Comparison of ENCODE assay signal across 19 cellular contexts in genomic region chr15:85031944-85032587, GRCh38. TPM values are rescaled to one million over a fixed set of nuclear protein-coding genes. Genes with fewer than 3 reads are reported as not detected.
DNase-seq lines count a peak whose midpoint lies in the region; ATAC-seq and TF ChIP-seq lines count a peak whose summit lies in the region.
"Had no signal": no experiment of that assay in that cellular context is flagged by ENCODE, and none has a peak within 500 bp of the region (broad histone marks: within the 10 kb centered on the region; RNA-seq: fewer than 3 reads in every experiment).

No MANE protein-coding gene starts in this region.

- H4K20me1 ChIP-seq in Loucy (ENCODE audit: insufficient read depth, low read length, poor library complexity, severe bottlenecking) (peaks cover 2% of the 10 kb centered on the region), hepatocyte (ENCODE audit: insufficient read depth, poor library complexity, severe bottlenecking) (no peaks in the 10 kb centered on the region)

- peak overlapping the region; percentile 15 for H3K4me2 ChIP-seq in Loucy (ENCODE audit: low read depth, low read length, poor library complexity, severe bottlenecking)
- H3K4me2 ChIP-seq in hepatocyte: peak overlapping the region; percentile 48

- 71% methylated on average over 2 of the region's 2 CpGs for WGBS in hepatocyte (ENCODE audit: low lambda C conversion rate, missing lambda C conversion rate)

- peak overlapping the region; percentile 62 for H3K27ac ChIP-seq in CD4-positive, CD25-positive, alpha-beta regulatory T cell (ENCODE audit: insufficient read depth, low read length, poor library complexity, severe bottlenecking)
- H3K27ac ChIP-seq in hepatocyte: peak overlapping the region; percentile 85

- H3K27me3 ChIP-seq in CD4-positive, CD25-positive, alpha-beta regulatory T cell (ENCODE audit: control insufficient read depth, insufficient read depth, low read length): no peaks in the 10 kb centered on the region
- H3K27me3 ChIP-seq in Loucy (ENCODE audit: insufficient read depth, low read length, poor library complexity, severe bottlenecking): no peaks in the 10 kb centered on the region
- H3K27me3 ChIP-seq in hepatocyte: no peaks in the 10 kb centered on the region

- peak overlapping the region; percentile 89 to 99 (median 95) for H3K27ac Mint-ChIP-seq in CD4-positive, CD25-positive, alpha-beta regulatory T cell
- peak overlapping the region in 9 of 10 donors; percentile 30 to 87 (median 77) for H3K27ac Mint-ChIP-seq in naive thymus-derived CD8-positive, alpha-beta T cell
- H3K27ac Mint-ChIP-seq: activated CD8-positive, alpha-beta memory T cell treated with anti-CD3 and anti-CD28 coated beads, Interleukin-2, amount 10 ng/mL, durations not matched to agents 7 days and 5 days; T-helper 1 cell treated with Interleukin-12 subunit alpha and Interleukin-12 subunit beta and Interleukin-4 antibody, amounts not matched to agents 30 μg/mL and 1 μg/mL, for 36 hours had no signal

- H2AFZ ChIP-seq in Loucy (ENCODE audit: low read length) (no peak overlapping the region), hepatocyte (no peak overlapping the region)

- peak overlapping the region; percentile 58 to 88 (median 81) for H3K4me3 Mint-ChIP-seq in CD4-positive, CD25-positive, alpha-beta regulatory T cell
- H3K4me3 Mint-ChIP-seq in naive thymus-derived CD8-positive, alpha-beta T cell: peak overlapping the region in 8 of 10 donors; percentile 34 to 67 (median 49)
- H3K4me3 Mint-ChIP-seq: activated CD8-positive, alpha-beta memory T cell treated with anti-CD3 and anti-CD28 coated beads, Interleukin-2, amount 10 ng/mL, durations not matched to agents 7 days and 5 days; T-helper 1 cell treated with Interleukin-12 subunit alpha and Interleukin-12 subunit beta and Interleukin-4 antibody, amounts not matched to agents 30 μg/mL and 1 μg/mL, for 36 hours had no signal

- TF ChIP-seq CTCF in Loucy (conservative IDR thresholded peaks at IDR 0.05; ENCODE audit: low read length): no peak
- TF ChIP-seq CTCF in hepatocyte (IDR thresholded peaks at IDR 0.05; ENCODE audit: poor library complexity): no peak

- H3K4me1 ChIP-seq in CD4-positive, CD25-positive, alpha-beta regulatory T cell (ENCODE audit: control insufficient read depth, insufficient read depth, low read length, poor library complexity, severe bottlenecking): peaks cover 53% of the 10 kb centered on the region
- H3K4me1 ChIP-seq in Loucy (ENCODE audit: insufficient read depth, low read length, poor library complexity, severe bottlenecking) (peaks cover 55% of the 10 kb centered on the region), hepatocyte (ENCODE audit: insufficient read depth) (peaks cover 64% of the 10 kb centered on the region)

- H3K9me2 ChIP-seq in Loucy (replicated peaks; ENCODE audit: low read depth, low read length) (no peaks in the 10 kb centered on the region), hepatocyte (replicated peaks; ENCODE audit: insufficient read depth) (no peaks in the 10 kb centered on the region)

- peak in 2 of 3 donors; percentile 38 to 61 for DNase-seq in CD4-positive, CD25-positive, alpha-beta regulatory T cell
- no peak for DNase-seq in hepatocyte (ENCODE audit: low spot score)
- no peak for DNase-seq in naive thymus-derived CD8-positive, alpha-beta T cell
- no peak for DNase-seq in AG08395 (ENCODE audit: low spot score)
- DNase-seq in NCI-H2171 (lab: John Stamatoyannopoulos, UW): no peak
- DNase-seq: activated CD8-positive, alpha-beta memory T cell treated with anti-CD3 and anti-CD28 coated beads, Interleukin-2, amount 10 ng/mL, durations not matched to agents 7 days and 5 days; activated gamma-delta T cell treated with Interleukin-2 at 50 U/mL for 16 hours; erythroblast; NCI-H187 treated with DMSO at 0.1 percent for 48 hours; NCI-H526; SHP77 treated with DMSO at 0.1 percent for 48 hours; stimulated activated CD4-positive, alpha-beta T cell treated with anti-CD3 and anti-CD28 coated beads, Interleukin-2, amount 100 ng/mL, for 24 hours had no signal

- H3K9me3 ChIP-seq in CD4-positive, CD25-positive, alpha-beta regulatory T cell (ENCODE audit: control insufficient read depth in 2 of 2, low read length in 2 of 2): no peaks in the 10 kb centered on the region
- no peaks in the 10 kb centered on the region for H3K9me3 ChIP-seq in Loucy (ENCODE audit: insufficient read depth, low read depth, low read length)
- no peaks in the 10 kb centered on the region for H3K9me3 ChIP-seq in hepatocyte (ENCODE audit: low read depth)

- H3K27me3 Mint-ChIP-seq in CD4-positive, CD25-positive, alpha-beta regulatory T cell: no peaks in the 10 kb centered on the region
- H3K27me3 Mint-ChIP-seq in naive thymus-derived CD8-positive, alpha-beta T cell: no peaks in the 10 kb centered on the region
- H3K27me3 Mint-ChIP-seq: activated CD8-positive, alpha-beta memory T cell treated with anti-CD3 and anti-CD28 coated beads, Interleukin-2, amount 10 ng/mL, durations not matched to agents 7 days and 5 days had no signal

- peak overlapping the region; percentile 11 for H3K9ac ChIP-seq in Loucy (ENCODE audit: low read depth, low read length, poor library complexity, severe bottlenecking)

- H3K4me3 ChIP-seq in CD4-positive, CD25-positive, alpha-beta regulatory T cell (ENCODE audit: low read depth, low read length): peak overlapping the region; percentile 53
- H3K4me3 ChIP-seq in Loucy (ENCODE audit: low read length, poor library complexity, severe bottlenecking): no peak overlapping the region
- H3K4me3 ChIP-seq in hepatocyte: no peak overlapping the region
- H3K4me3 ChIP-seq: coronary artery, GM12878 had no signal

- H3F3A ChIP-seq in Loucy (ENCODE audit: low read depth): no peaks in the 10 kb centered on the region

- no peaks in the 10 kb centered on the region for H3K9me3 Mint-ChIP-seq in CD4-positive, CD25-positive, alpha-beta regulatory T cell
- no peaks in the 10 kb centered on the region for H3K9me3 Mint-ChIP-seq in naive thymus-derived CD8-positive, alpha-beta T cell
- H3K9me3 Mint-ChIP-seq: T-helper 1 cell treated with Interleukin-12 subunit alpha and Interleukin-12 subunit beta and Interleukin-4 antibody, amounts not matched to agents 30 μg/mL and 1 μg/mL, for 36 hours had no signal

- no peaks in the 10 kb centered on the region for H3K36me3 ChIP-seq in CD4-positive, CD25-positive, alpha-beta regulatory T cell (ENCODE audit: control insufficient read depth, insufficient read depth, low read length)
- no peaks in the 10 kb centered on the region for H3K36me3 ChIP-seq in Loucy (ENCODE audit: insufficient read depth, low read length)
- no peaks in the 10 kb centered on the region for H3K36me3 ChIP-seq in hepatocyte (replicated peaks; ENCODE audit: insufficient read depth, low read depth)

- POLR2A ChIA-PET in naive thymus-derived CD8-positive, alpha-beta T cell (lab: Charles Lee): interaction anchor here (1.7 to 1.8 kb wide), 2 partner anchors 11 to 51 kb away, joined by 4 to 11 read pairs; partner anchors contain the start of gene PDE8A

- no peaks in the 10 kb centered on the region for H3K36me3 Mint-ChIP-seq in CD4-positive, CD25-positive, alpha-beta regulatory T cell
- H3K36me3 Mint-ChIP-seq in naive thymus-derived CD8-positive, alpha-beta T cell: no peaks in the 10 kb centered on the region

- H3K4me1 Mint-ChIP-seq in CD4-positive, CD25-positive, alpha-beta regulatory T cell: peaks cover 44 to 71% (median 61%) of the 10 kb centered on the region in 4 donors
- H3K4me1 Mint-ChIP-seq in naive thymus-derived CD8-positive, alpha-beta T cell: peaks cover 32 to 66% (median 53%) of the 10 kb centered on the region in 4 donors

- peak; percentile 72 to 77 for ATAC-seq in CD4-positive, CD25-positive, alpha-beta regulatory T cell (ENCODE audit: low read depth in 2 of 2)
- peak; percentile 41 to 67 for ATAC-seq in naive thymus-derived CD8-positive, alpha-beta T cell
- ATAC-seq in HG03354 (IDR thresholded peaks at IDR 0.05; ENCODE audit: poor library complexity, severe bottlenecking, unreplicated experiment) (no peak), GM21367 (IDR thresholded peaks at IDR 0.05; ENCODE audit: unreplicated experiment) (no peak)
- ATAC-seq: activated CD8-positive, alpha-beta memory T cell treated with anti-CD3 and anti-CD28 coated beads, Interleukin-2, amount 10 ng/mL, durations not matched to agents 7 days and 5 days; sciatic nerve had no signal

- H3K79me2 ChIP-seq in Loucy (ENCODE audit: insufficient read depth, low read length) (peaks cover 46% of the 10 kb centered on the region), hepatocyte (peaks cover 80% of the 10 kb centered on the region)

RNA-seq across cellular contexts. Expression of gene PDE8A, which starts 50.4 kb away (rescaled TPM):
- total RNA-seq in CD4-positive, CD25-positive, alpha-beta regulatory T cell: 28.9 TPM
- polyA plus RNA-seq in CD4-positive, CD25-positive, alpha-beta regulatory T cell: 1 to 10 TPM; 2.0 to 4.9 (median 4.1) TPM
- total RNA-seq in hepatocyte: 25.6 and 26.0 TPM in 2 replicates
- 15.3 and 24.0 TPM in 2 replicates for polyA plus RNA-seq in hepatocyte
- 10 to 100 TPM; 24.7 to 32.3 TPM for total RNA-seq in naive thymus-derived CD8-positive, alpha-beta T cell
- polyA plus RNA-seq in naive thymus-derived CD8-positive, alpha-beta T cell: 1 to 10 TPM in 1 of 3 donors, under 1 TPM in 2; 0.90 to 3.0 (median 0.93) TPM

Comparison
In these comparisons a context has a peak if more than half of its experiments do, and no peak if none do; other contexts are left out.
1. ATAC-seq: peak in CD4-positive, CD25-positive, alpha-beta regulatory T cell (2 of 2) and naive thymus-derived CD8-positive, alpha-beta T cell (2 of 2); none in HG03354 (single experiment) and GM21367 (single experiment).
2. DNase-seq: peak in CD4-positive, CD25-positive, alpha-beta regulatory T cell (2 of 3); none in hepatocyte (single experiment), naive thymus-derived CD8-positive, alpha-beta T cell (0 of 10), AG08395 (single experiment) and NCI-H2171 (single experiment).